In genomic region chr4:3168029-3168428, GRCh38 we compare ENCODE assay signal across 11 cellular contexts.
DNase-seq lines count a peak whose midpoint lies in the region; ATAC-seq and TF ChIP-seq lines count a peak whose summit lies in the region.
"Had no signal": no experiment of that assay in that cellular context is flagged by ENCODE, and none has a peak within 500 bp of the region (broad histone marks: within the 10 kb centered on the region; RNA-seq: fewer than 3 reads in every experiment).

No MANE protein-coding gene starts in this region.

- CTCF ChIA-PET in activated naive CD4-positive, alpha-beta T cell treated with anti-CD3 and anti-CD28 coated beads for 36 hours (lab: Charles Lee) = interaction anchor here (0.5 to 1.3 kb wide), 2 partner anchors 21 to 61 kb away, joined by 3 read pairs; no protein-coding TSS in a partner anchor

- intact Hi-C loops in activated naive CD4-positive, alpha-beta T cell treated with anti-CD3 and anti-CD28 coated beads for 36 hours (cut with micrococcal nuclease) = no loop called here

- peaks cover 15% of the 10 kb centered on the region for H3K4me1 Mint-ChIP-seq in activated naive CD4-positive, alpha-beta T cell treated with anti-CD3 and anti-CD28 coated beads for 36 hours (ENCODE audit: low read depth)
- H3K4me1 Mint-ChIP-seq in osteocyte (ENCODE audit: unreplicated experiment) = peaks cover 8% of the 10 kb centered on the region

- no peak for TF ChIP-seq POLR2A in erythroblast (IDR thresholded peaks at IDR 0.05; ENCODE audit: low read length)

- TF ChIP-seq CTCF in osteocyte (IDR thresholded peaks at IDR 0.05) = no peak

- DNase-seq in activated naive CD4-positive, alpha-beta T cell treated with anti-CD3 and anti-CD28 coated beads for 36 hours = peak; percentile 27
- DNase-seq in activated naive CD4-positive, alpha-beta T cell treated with Interleukin-2 at 50 U/mL for 16 hours = no peak
- DNase-seq in RPMI7951 (ENCODE audit: low read depth) (peak; percentile 4), erythroblast (lab: John Stamatoyannopoulos, UW) (peak; percentile 75 to 92), osteocyte (ENCODE audit: extremely low spot score, unreplicated experiment) (no peak), NCI-H1105 (lab: John Stamatoyannopoulos, UW) (no peak), DMS79 (lab: John Stamatoyannopoulos, UW) (no peak)
- DNase-seq: activated naive CD4-positive, alpha-beta T cell treated with anti-CD3 and anti-CD28 coated beads, Interleukin-2, amount 10 ng/mL, durations not matched to agents 7 days and 5 days; AML-193 had no signal

- H3K9me3 Mint-ChIP-seq in activated naive CD4-positive, alpha-beta T cell treated with anti-CD3 and anti-CD28 coated beads for 36 hours = peaks cover 2% of the 10 kb centered on the region
- peaks cover 28% of the 10 kb centered on the region for H3K9me3 Mint-ChIP-seq in osteocyte (ENCODE audit: unreplicated experiment)

- H3K27ac Mint-ChIP-seq in activated naive CD4-positive, alpha-beta T cell treated with anti-CD3 and anti-CD28 coated beads for 36 hours = peak overlapping the region; percentile 27
- peak overlapping the region; percentile 45 for H3K27ac Mint-ChIP-seq in osteocyte (ENCODE audit: unreplicated experiment)
- H3K27ac Mint-ChIP-seq: activated naive CD4-positive, alpha-beta T cell treated with anti-CD3 and anti-CD28 coated beads, Interleukin-2, amount 10 ng/mL, durations not matched to agents 7 days and 5 days had no signal

- H3K4me3 Mint-ChIP-seq in activated naive CD4-positive, alpha-beta T cell treated with anti-CD3 and anti-CD28 coated beads for 36 hours = no peak overlapping the region
- no peak overlapping the region for H3K4me3 Mint-ChIP-seq in osteocyte (ENCODE audit: unreplicated experiment)
- H3K4me3 Mint-ChIP-seq: activated naive CD4-positive, alpha-beta T cell treated with anti-CD3 and anti-CD28 coated beads, Interleukin-2, amount 10 ng/mL, durations not matched to agents 7 days and 5 days had no signal

- ATAC-seq in HG03159 (IDR thresholded peaks at IDR 0.05; ENCODE audit: unreplicated experiment) = no peak
- ATAC-seq: gastroesophageal sphincter had no signal

- peaks cover 65% of the 10 kb centered on the region for H3K36me3 Mint-ChIP-seq in activated naive CD4-positive, alpha-beta T cell treated with anti-CD3 and anti-CD28 coated beads for 36 hours (ENCODE audit: low read depth)
- H3K36me3 Mint-ChIP-seq in osteocyte (ENCODE audit: unreplicated experiment) = peaks cover 67% of the 10 kb centered on the region

- no peaks in the 10 kb centered on the region for H3K27me3 Mint-ChIP-seq in activated naive CD4-positive, alpha-beta T cell treated with anti-CD3 and anti-CD28 coated beads for 36 hours (ENCODE audit: low read depth)
- no peaks in the 10 kb centered on the region for H3K27me3 Mint-ChIP-seq in osteocyte (ENCODE audit: unreplicated experiment)
- H3K27me3 Mint-ChIP-seq: activated naive CD4-positive, alpha-beta T cell treated with anti-CD3 and anti-CD28 coated beads, Interleukin-2, amount 10 ng/mL, durations not matched to agents 7 days and 5 days had no signal

Comparison
In these comparisons a context has a peak if more than half of its experiments do, and no peak if none do; other contexts are left out.
1. DNase-seq: peak in activated naive CD4-positive, alpha-beta T cell treated with anti-CD3 and anti-CD28 coated beads for 36 hours (single experiment), RPMI7951 (single experiment) and erythroblast (2 of 2); none in activated naive CD4-positive, alpha-beta T cell treated with Interleukin-2 at 50 U/mL for 16 hours (single experiment), osteocyte (single experiment), NCI-H1105 (single experiment) and DMS79 (single experiment).